22 cellular contexts compared by ENCODE assay signal in the genomic region with DNA sequence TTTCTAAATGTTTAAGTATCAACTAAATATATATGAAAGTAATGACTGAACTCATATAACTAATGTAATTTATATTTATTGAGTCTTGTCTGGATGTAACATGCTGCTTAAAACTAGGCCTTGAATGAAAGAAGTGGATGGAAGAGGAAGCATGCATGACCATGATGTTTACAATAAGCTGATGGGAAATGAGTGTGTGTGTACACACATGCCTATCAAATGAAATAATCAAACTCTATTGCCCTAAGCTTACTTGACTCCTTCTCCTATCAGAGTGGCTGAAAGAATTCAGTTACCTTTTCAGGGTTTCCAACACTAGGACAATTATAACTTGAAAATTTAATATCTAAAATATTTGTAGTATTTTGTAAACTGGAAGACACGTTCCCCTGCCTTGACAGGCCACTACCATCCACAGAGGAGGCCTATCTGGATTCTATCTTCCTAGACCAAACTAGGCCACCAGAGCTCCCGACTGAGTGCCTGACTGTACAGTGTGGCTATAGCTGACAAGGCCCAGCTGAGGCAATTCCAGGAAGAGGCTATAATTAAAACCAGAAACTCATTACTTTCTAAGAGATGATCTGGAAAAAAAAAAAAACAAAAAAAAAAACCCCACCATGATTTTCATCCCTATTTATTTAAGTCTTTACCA. TPM values are rescaled to one million over a fixed set of nuclear protein-coding genes. Genes with fewer than 3 reads are reported as not detected.
DNase-seq lines count a peak whose midpoint lies in the region; ATAC-seq and TF ChIP-seq lines count a peak whose summit lies in the region.
"Had no signal": no experiment of that assay in that cellular context is flagged by ENCODE, and none has a peak within 500 bp of the region (broad histone marks: within the 10 kb centered on the region; RNA-seq: fewer than 3 reads in every experiment).

No MANE protein-coding gene starts in this region.

- H2AFZ ChIP-seq in osteoblast (ENCODE audit: low read length): no peak overlapping the region

- H3K79me2 ChIP-seq in osteoblast (ENCODE audit: insufficient read depth, low read length): peaks cover 92% of the 10 kb centered on the region

- H3K4me3 ChIP-seq in Panc1 (ENCODE audit: low read depth in 2 of 2, low read length in 2 of 2) (no peak overlapping the region; a peak in 1 of 4 replicates), epithelial cell of esophagus (ENCODE audit: low read length) (no peak overlapping the region), osteoblast (ENCODE audit: insufficient read depth, low read length) (no peak overlapping the region), thyroid gland (replicated peaks in 1 of 3) (no peak overlapping the region)
- H3K4me3 ChIP-seq: adrenal gland; BLaER1 treated with 17β-estradiol and CSF1 and Interleukin-3, amounts not matched to agents 10 nM and 100 nM; psoas muscle had no signal

- H3K9me3 Mint-ChIP-seq in activated naive CD4-positive, alpha-beta T cell treated with anti-CD3 and anti-CD28 coated beads, Interleukin-2, amount 10 ng/mL, durations not matched to agents 7 days and 5 days: no peaks in the 10 kb centered on the region
- H3K9me3 Mint-ChIP-seq: central memory CD8-positive, alpha-beta T cell had no signal

- H3K27me3 ChIP-seq in Panc1 (ENCODE audit: control insufficient read depth, insufficient read depth, low read length) (no peaks in the 10 kb centered on the region), osteoblast (ENCODE audit: insufficient read depth, low read length) (no peaks in the 10 kb centered on the region), thyroid gland (no peaks in the 10 kb centered on the region)
- H3K27me3 ChIP-seq: adrenal gland; BLaER1 treated with 17β-estradiol and CSF1 and Interleukin-3, amounts not matched to agents 10 nM and 100 nM had no signal

- H3K9me3 ChIP-seq in Panc1 (ENCODE audit: control insufficient read depth, insufficient read depth, low read depth, low read length): peaks cover 7% of the 10 kb centered on the region; the same call in 1 of the 2 replicates
- no peaks in the 10 kb centered on the region for H3K9me3 ChIP-seq in osteoblast (ENCODE audit: low read depth, low read length)
- no peaks in the 10 kb centered on the region for H3K9me3 ChIP-seq in thyroid gland
- H3K9me3 ChIP-seq: adrenal gland, psoas muscle had no signal

- BruUV-seq in Panc1 (replicated peaks; lab: Mats Ljungman, UMichigan): no TSS peak

- H3K27me3 Mint-ChIP-seq in activated naive CD4-positive, alpha-beta T cell treated with anti-CD3 and anti-CD28 coated beads, Interleukin-2, amount 10 ng/mL, durations not matched to agents 7 days and 5 days: no peaks in the 10 kb centered on the region

- CTCF ChIA-PET in Panc1 (lab: Charles Lee): interaction anchor here (0.7 kb wide), 1 partner anchor 189 kb away, joined by 10 read pairs; no protein-coding TSS in a partner anchor
- CTCF ChIA-PET in activated naive CD4-positive, alpha-beta T cell treated with anti-CD3 and anti-CD28 coated beads, Interleukin-2, amount 10 ng/mL, durations not matched to agents 7 days and 5 days (lab: Charles Lee): no interaction called here

- 56 to 86% methylated on average over 2 of the region's 2 CpGs for WGBS in thyroid gland, 2 donors

- H3K36me3 ChIP-seq in Panc1 (ENCODE audit: control insufficient read depth, insufficient read depth, low read length): peaks cover 3% of the 10 kb centered on the region; the same call in 1 of the 2 replicates
- peaks cover 8% of the 10 kb centered on the region for H3K36me3 ChIP-seq in osteoblast (ENCODE audit: insufficient read depth, low read length)
- no peaks in the 10 kb centered on the region for H3K36me3 ChIP-seq in thyroid gland
- H3K36me3 ChIP-seq: adrenal gland; BLaER1 treated with 17β-estradiol and CSF1 and Interleukin-3, amounts not matched to agents 10 nM and 100 nM had no signal

- no peaks in the 10 kb centered on the region for H4K20me1 ChIP-seq in osteoblast (ENCODE audit: insufficient read depth, low read length)
- H4K20me1 ChIP-seq: BLaER1 treated with 17β-estradiol and CSF1 and Interleukin-3, amounts not matched to agents 10 nM and 100 nM had no signal

- POLR2A ChIA-PET in Panc1 (lab: Charles Lee): no interaction called here

- no peak for TF ChIP-seq POLR2A in thyroid gland (IDR thresholded peaks at IDR 0.05)

- H3K27ac Mint-ChIP-seq in activated naive CD4-positive, alpha-beta T cell treated with anti-CD3 and anti-CD28 coated beads, Interleukin-2, amount 10 ng/mL, durations not matched to agents 7 days and 5 days: no peak overlapping the region
- H3K27ac Mint-ChIP-seq: activated CD8-positive, alpha-beta memory T cell treated with anti-CD3 and anti-CD28 coated beads, Interleukin-2, amount 10 ng/mL, durations not matched to agents 7 days and 5 days; H9; stimulated activated effector memory CD8-positive, alpha-beta T cell treated with anti-CD3 and anti-CD28 coated beads, Interleukin-12 subunit alpha, Interleukin-12 subunit beta, amount 100 ng/mL, for 72 hours; WTC11 had no signal

- ATAC-seq in Panc1: peak; percentile 79
- no peak for ATAC-seq in HG02973 (IDR thresholded peaks at IDR 0.05; ENCODE audit: unreplicated experiment)
- ATAC-seq: activated CD8-positive, alpha-beta memory T cell treated with anti-CD3 and anti-CD28 coated beads, Interleukin-2, amount 10 ng/mL, durations not matched to agents 7 days and 5 days; psoas muscle; stimulated activated effector memory CD8-positive, alpha-beta T cell treated with anti-CD3 and anti-CD28 coated beads, Interleukin-12 subunit alpha, Interleukin-12 subunit beta, amount 100 ng/mL, for 72 hours; WTC11 had no signal

- TF ChIP-seq CTCF in Panc1 (IDR thresholded peaks at IDR 0.05) (no peak), epithelial cell of esophagus (IDR thresholded peaks at IDR 0.05; ENCODE audit: insufficient read depth, low read depth, low read length, missing control alignments) (no peak), osteoblast (IDR thresholded peaks at IDR 0.05; ENCODE audit: extremely low read depth, low read depth, low read length) (no peak), thyroid gland (IDR thresholded peaks at IDR 0.05) (no peak)

- H3K4me1 Mint-ChIP-seq in activated naive CD4-positive, alpha-beta T cell treated with anti-CD3 and anti-CD28 coated beads, Interleukin-2, amount 10 ng/mL, durations not matched to agents 7 days and 5 days: no peaks in the 10 kb centered on the region
- H3K4me1 Mint-ChIP-seq: activated CD8-positive, alpha-beta memory T cell treated with anti-CD3 and anti-CD28 coated beads, Interleukin-2, amount 10 ng/mL, durations not matched to agents 7 days and 5 days; central memory CD8-positive, alpha-beta T cell; stimulated activated effector memory CD8-positive, alpha-beta T cell treated with anti-CD3 and anti-CD28 coated beads, Interleukin-12 subunit alpha, Interleukin-12 subunit beta, amount 100 ng/mL, for 72 hours; WTC11 had no signal

- in situ Hi-C loops in Panc1 (cut with HindIII; ENCODE audit: low pct_unique_long_range_greater_than_20kb, low sequenced_read_pairs): no loop called here

- H3K4me3 Mint-ChIP-seq in activated naive CD4-positive, alpha-beta T cell treated with anti-CD3 and anti-CD28 coated beads, Interleukin-2, amount 10 ng/mL, durations not matched to agents 7 days and 5 days: no peak overlapping the region
- H3K4me3 Mint-ChIP-seq: activated CD8-positive, alpha-beta memory T cell treated with anti-CD3 and anti-CD28 coated beads, Interleukin-2, amount 10 ng/mL, durations not matched to agents 7 days and 5 days; central memory CD8-positive, alpha-beta T cell; H9; nephron; stimulated activated effector memory CD8-positive, alpha-beta T cell treated with anti-CD3 and anti-CD28 coated beads, Interleukin-12 subunit alpha, Interleukin-12 subunit beta, amount 100 ng/mL, for 72 hours; WTC11 had no signal

- H3K27ac ChIP-seq in Panc1 (ENCODE audit: low read length): peak overlapping the region; percentile 66
- H3K27ac ChIP-seq in osteoblast (ENCODE audit: low read depth, low read length): peak overlapping the region; percentile 2
- no peak overlapping the region for H3K27ac ChIP-seq in thyroid gland
- H3K27ac ChIP-seq: adrenal gland; BLaER1 treated with 17β-estradiol and CSF1 and Interleukin-3, amounts not matched to agents 10 nM and 100 nM; psoas muscle had no signal

- H3K4me2 ChIP-seq in osteoblast (ENCODE audit: insufficient read depth, low read length): no peak overlapping the region
- H3K4me2 ChIP-seq: BLaER1 treated with 17β-estradiol and CSF1 and Interleukin-3, amounts not matched to agents 10 nM and 100 nM had no signal

- intact Hi-C loops in Panc1 (cut with micrococcal nuclease; ENCODE audit: unreplicated experiment) (no loop called here), thyroid gland (cut with DNase I) (no loop called here)

- H3K4me1 ChIP-seq in Panc1 (ENCODE audit: control insufficient read depth, insufficient read depth, low read length): peaks cover 12% of the 10 kb centered on the region; the same call in 1 of the 2 replicates
- H3K4me1 ChIP-seq in osteoblast (ENCODE audit: insufficient read depth, low read length): peaks cover 38% of the 10 kb centered on the region
- H3K4me1 ChIP-seq in thyroid gland: no peaks in the 10 kb centered on the region
- H3K4me1 ChIP-seq: BLaER1 treated with 17β-estradiol and CSF1 and Interleukin-3, amounts not matched to agents 10 nM and 100 nM; psoas muscle had no signal

- H3K36me3 Mint-ChIP-seq in activated naive CD4-positive, alpha-beta T cell treated with anti-CD3 and anti-CD28 coated beads, Interleukin-2, amount 10 ng/mL, durations not matched to agents 7 days and 5 days: no peaks in the 10 kb centered on the region
- H3K36me3 Mint-ChIP-seq: activated CD8-positive, alpha-beta memory T cell treated with anti-CD3 and anti-CD28 coated beads, Interleukin-2, amount 10 ng/mL, durations not matched to agents 7 days and 5 days; stimulated activated effector memory CD8-positive, alpha-beta T cell treated with anti-CD3 and anti-CD28 coated beads, Interleukin-12 subunit alpha, Interleukin-12 subunit beta, amount 100 ng/mL, for 72 hours; WTC11 had no signal

- DNase-seq in EL (peak; percentile 68), Panc1 (ENCODE audit: low read depth, low spot score) (no peak), epithelial cell of esophagus (ENCODE audit: low read depth) (peak; percentile 77), osteoblast (ENCODE audit: insufficient read length, low spot score, missing footprints) (no peak), thyroid gland (no peak), NCI-H187 (lab: John Stamatoyannopoulos, UW) (no peak)
- DNase-seq in activated naive CD4-positive, alpha-beta T cell treated with anti-CD3 and anti-CD28 coated beads, Interleukin-2, amount 10 ng/mL, durations not matched to agents 7 days and 5 days: no peak
- DNase-seq: activated CD8-positive, alpha-beta memory T cell treated with anti-CD3 and anti-CD28 coated beads, Interleukin-2, amount 10 ng/mL, durations not matched to agents 7 days and 5 days; adrenal gland; DMS 273 treated with DMSO at 0.1 percent for 48 hours; H9; NCI-H1436 treated with DMSO at 0.1 percent for 48 hours; psoas muscle; SHP77 treated with DMSO at 0.1 percent for 48 hours; stimulated activated CD4-positive, alpha-beta T cell treated with anti-CD3 and anti-CD28 coated beads, Interleukin-12 subunit alpha, Interleukin-12 subunit beta, amount 100 ng/mL, for 4 hours; T-helper 2 cell had no signal

RNA-seq across cellular contexts. Expression of gene ARSJ, which starts 7.6 kb away (rescaled TPM):
- total RNA-seq in Panc1 (2021; ENCODE audit: unreplicated experiment) (43.9 TPM), osteoblast (18.6 and 24.6 TPM in 2 replicates), thyroid gland (1 to 10 TPM; 1.6 to 3.4 (median 2.7) TPM)
- 17.8 TPM for polyA plus RNA-seq in Panc1 (2012; ENCODE audit: insufficient read length)
- total RNA-seq: activated CD8-positive, alpha-beta memory T cell treated with anti-CD3 and anti-CD28 coated beads, Interleukin-2, amount 10 ng/mL, durations not matched to agents 7 days and 5 days had no signal

Comparison
In these comparisons a context has a peak if more than half of its experiments do, and no peak if none do; other contexts are left out.
1. DNase-seq: peak in EL (single experiment) and epithelial cell of esophagus (single experiment); none in Panc1 (single experiment), osteoblast (single experiment), activated naive CD4-positive, alpha-beta T cell treated with anti-CD3 and anti-CD28 coated beads, Interleukin-2, amount 10 ng/mL, durations not matched to agents 7 days and 5 days (single experiment), thyroid gland (0 of 2) and NCI-H187 (0 of 2).
2. H3K27ac ChIP-seq: peak in Panc1 (single experiment) and osteoblast (single experiment); none in thyroid gland (0 of 3).